ENCODE assay signal across 15 cellular contexts in genomic region chr4:121243476-121243875, GRCh38.
DNase-seq lines count a peak whose midpoint lies in the region; ATAC-seq and TF ChIP-seq lines count a peak whose summit lies in the region.
"Had no signal": no experiment of that assay in that cellular context is flagged by ENCODE, and none has a peak within 500 bp of the region (broad histone marks: within the 10 kb centered on the region; RNA-seq: fewer than 3 reads in every experiment).

No MANE protein-coding gene starts in this region.

- H3K36me3 ChIP-seq in right lobe of liver, result no peaks in the 10 kb centered on the region
- H3K36me3 ChIP-seq in A673 (ENCODE audit: insufficient read depth, low read length, poor library complexity, severe bottlenecking), result no peaks in the 10 kb centered on the region
- H3K36me3 ChIP-seq: esophagus muscularis mucosa had no signal

- H3K4me1 Mint-ChIP-seq in activated naive CD8-positive, alpha-beta T cell (ENCODE audit: low read depth), result peaks cover 7% of the 10 kb centered on the region
- peaks cover 1% of the 10 kb centered on the region for H3K4me1 Mint-ChIP-seq in activated naive CD8-positive, alpha-beta T cell treated with anti-CD3 and anti-CD28 coated beads for 36 hours

- POLR2A ChIA-PET in A673 (lab: Charles Lee; ENCODE audit: low non-redundant PET), result interaction anchor here (0.6 to 0.7 kb wide), 2 partner anchors 9 to 386 kb away, joined by 3 read pairs; no protein-coding TSS in a partner anchor

- 72% methylated on average over 8 of the region's 8 CpGs for WGBS in right lobe of liver (ENCODE audit: insufficient coverage, low coverage, low lambda C conversion rate, missing lambda C conversion rate)

- no peaks in the 10 kb centered on the region for H3K27me3 Mint-ChIP-seq in activated naive CD8-positive, alpha-beta T cell
- H3K27me3 Mint-ChIP-seq in activated naive CD8-positive, alpha-beta T cell treated with anti-CD3 and anti-CD28 coated beads for 36 hours, result no peaks in the 10 kb centered on the region
- H3K27me3 Mint-ChIP-seq: stimulated activated naive CD8-positive, alpha-beta T cell treated with anti-CD3 and anti-CD28 coated beads, Interleukin-15, Interleukin-2, amounts not matched to agents 100 ng/mL and 50 ng/mL, for 24 hours had no signal

- TF ChIP-seq POLR2A in right lobe of liver (IDR thresholded peaks at IDR 0.05), result no peak

- peak overlapping the region; percentile 49 for H3K4me3 Mint-ChIP-seq in activated naive CD8-positive, alpha-beta T cell
- H3K4me3 Mint-ChIP-seq in activated naive CD8-positive, alpha-beta T cell treated with anti-CD3 and anti-CD28 coated beads for 36 hours, result no peak overlapping the region
- H3K4me3 Mint-ChIP-seq: stimulated activated naive CD8-positive, alpha-beta T cell treated with anti-CD3 and anti-CD28 coated beads, Interleukin-15, Interleukin-2, amounts not matched to agents 100 ng/mL and 50 ng/mL, for 24 hours had no signal

- no peak for TF ChIP-seq CTCF in right lobe of liver (IDR thresholded peaks at IDR 0.05)
- no peak for TF ChIP-seq CTCF in A673 (conservative IDR thresholded peaks at IDR 0.05; ENCODE audit: low read depth, low read length)

- intact Hi-C loops in right lobe of liver (cut with DNase I), result loop anchor here in 1 of 2 donors (10.0 kb wide), 1 partner anchor 49 kb away; no protein-coding TSS in a partner anchor
- intact Hi-C loops in A673 (cut with micrococcal nuclease; ENCODE audit: unreplicated experiment), result no loop called here

- no TSS peak for BruUV-seq in A673 (replicated peaks; lab: Mats Ljungman, UMichigan)

- H3K4me3 ChIP-seq in right lobe of liver (no peak overlapping the region), A673 (ENCODE audit: low read depth, low read length, poor library complexity, severe bottlenecking) (no peak overlapping the region)
- H3K4me3 ChIP-seq: esophagus muscularis mucosa had no signal

- CTCF ChIA-PET in A673 (lab: Charles Lee), result no interaction called here

- no peak overlapping the region for H3K27ac Mint-ChIP-seq in activated naive CD8-positive, alpha-beta T cell
- no peak overlapping the region for H3K27ac Mint-ChIP-seq in activated naive CD8-positive, alpha-beta T cell treated with anti-CD3 and anti-CD28 coated beads for 36 hours
- H3K27ac Mint-ChIP-seq: stimulated activated naive CD8-positive, alpha-beta T cell treated with anti-CD3 and anti-CD28 coated beads, Interleukin-15, Interleukin-2, amounts not matched to agents 100 ng/mL and 50 ng/mL, for 24 hours had no signal

- ATAC-seq in HG02852 (IDR thresholded peaks at IDR 0.05; ENCODE audit: unreplicated experiment) (peak; percentile 79), right lobe of liver (no peak)
- ATAC-seq: sciatic nerve had no signal

- H3K27ac ChIP-seq in right lobe of liver, result no peak overlapping the region
- H3K27ac ChIP-seq in A673 (ENCODE audit: low read depth, low read length, poor library complexity, severe bottlenecking), result no peak overlapping the region
- H3K27ac ChIP-seq: esophagus muscularis mucosa, KMS-11 had no signal

- no peak for DNase-seq in activated naive CD8-positive, alpha-beta T cell treated with anti-CD3 and anti-CD28 coated beads for 36 hours
- peak; percentile 26 for DNase-seq in activated T-helper 9 cell treated with anti-CD3 and anti-CD28 coated beads, Interleukin-2, amount 50 U/mL, for 16 hours (ENCODE audit: low read depth)
- DNase-seq in stimulated activated CD4-positive, alpha-beta T cell treated with anti-CD3 and anti-CD28 coated beads, Interleukin-4, amount 100 ng/mL, for 4 hours, result peak; percentile 25 to 62
- DNase-seq in right lobe of liver (no peak), A673 (ENCODE audit: low spot score) (no peak)
- DNase-seq in effector CD4-positive, alpha-beta T cell, result no peak
- DNase-seq: AML-193, anterior cingulate cortex, NCI-H446 treated with DMSO at 0.1 percent for 48 hours had no signal

- H3K9me3 Mint-ChIP-seq in activated naive CD8-positive, alpha-beta T cell (ENCODE audit: low read depth), result no peaks in the 10 kb centered on the region
- no peaks in the 10 kb centered on the region for H3K9me3 Mint-ChIP-seq in activated naive CD8-positive, alpha-beta T cell treated with anti-CD3 and anti-CD28 coated beads for 36 hours
- H3K9me3 Mint-ChIP-seq: stimulated activated naive CD8-positive, alpha-beta T cell treated with anti-CD3 and anti-CD28 coated beads, Interleukin-15, Interleukin-2, amounts not matched to agents 100 ng/mL and 50 ng/mL, for 24 hours had no signal

- H3K4me1 ChIP-seq in right lobe of liver (no peaks in the 10 kb centered on the region), A673 (ENCODE audit: insufficient read depth, low read length, poor library complexity, severe bottlenecking) (peaks cover 8% of the 10 kb centered on the region)
- H3K4me1 ChIP-seq: esophagus muscularis mucosa had no signal

- H3K36me3 Mint-ChIP-seq in activated naive CD8-positive, alpha-beta T cell, result no peaks in the 10 kb centered on the region
- no peaks in the 10 kb centered on the region for H3K36me3 Mint-ChIP-seq in activated naive CD8-positive, alpha-beta T cell treated with anti-CD3 and anti-CD28 coated beads for 36 hours

- H3K9me3 ChIP-seq in right lobe of liver (no peaks in the 10 kb centered on the region), A673 (ENCODE audit: low read depth, low read length, poor library complexity, severe bottlenecking) (no peaks in the 10 kb centered on the region)
- H3K9me3 ChIP-seq: esophagus muscularis mucosa had no signal

- H3K27me3 ChIP-seq in right lobe of liver, result no peaks in the 10 kb centered on the region
- H3K27me3 ChIP-seq in A673 (replicated peaks; ENCODE audit: insufficient read depth, low read depth, low read length, poor library complexity), result no peaks in the 10 kb centered on the region
- H3K27me3 ChIP-seq: esophagus muscularis mucosa had no signal

Comparison
In these comparisons a context has a peak if more than half of its experiments do, and no peak if none do; other contexts are left out.
1. DNase-seq: peak in activated T-helper 9 cell treated with anti-CD3 and anti-CD28 coated beads, Interleukin-2, amount 50 U/mL, for 16 hours (single experiment) and stimulated activated CD4-positive, alpha-beta T cell treated with anti-CD3 and anti-CD28 coated beads, Interleukin-4, amount 100 ng/mL, for 4 hours (2 of 2); none in activated naive CD8-positive, alpha-beta T cell treated with anti-CD3 and anti-CD28 coated beads for 36 hours (single experiment), right lobe of liver (0 of 3), A673 (single experiment) and effector CD4-positive, alpha-beta T cell (single experiment).